ENCODE assay signal across 23 cellular contexts in genomic region chr2:235847576-235847975, GRCh38.
"Had no signal": no experiment of that assay in that cellular context is flagged by ENCODE, and none has a peak within 500 bp of the region (broad histone marks: within the 10 kb centered on the region; RNA-seq: fewer than 3 reads in every experiment).

No MANE protein-coding gene starts in this region.

- H3K27ac Mint-ChIP-seq: activated CD8-positive, alpha-beta T cell treated with anti-CD3 and anti-CD28 coated beads for 36 hours; activated naive CD4-positive, alpha-beta T cell treated with anti-CD3 and anti-CD28 coated beads, Interleukin-2, amount 50 U/mL, for 24 hours; activated naive CD8-positive, alpha-beta T cell treated with anti-CD3 and anti-CD28 coated beads for 36 hours; activated naive CD8-positive, alpha-beta T cell treated with anti-CD3 and anti-CD28 coated beads, Interleukin-2, amount 50 U/mL, for 24 hours; activated T-helper 17 cell treated with anti-CD3 and anti-CD28 coated beads, Interleukin-2, amount 50 U/mL, for 72 hours had no signal

- H3K36me3 Mint-ChIP-seq: activated naive CD4-positive, alpha-beta T cell treated with anti-CD3 and anti-CD28 coated beads, Interleukin-2, amount 50 U/mL, for 24 hours; activated naive CD8-positive, alpha-beta T cell treated with anti-CD3 and anti-CD28 coated beads for 36 hours had no signal

- H3K4me1 Mint-ChIP-seq: activated naive CD4-positive, alpha-beta T cell treated with anti-CD3 and anti-CD28 coated beads, Interleukin-2, amount 50 U/mL, for 24 hours; activated naive CD8-positive, alpha-beta T cell treated with anti-CD3 and anti-CD28 coated beads for 36 hours; activated naive CD8-positive, alpha-beta T cell treated with anti-CD3 and anti-CD28 coated beads, Interleukin-2, amount 50 U/mL, for 24 hours; activated T-helper 17 cell treated with anti-CD3 and anti-CD28 coated beads, Interleukin-2, amount 50 U/mL, for 72 hours had no signal

- DNase-seq: activated CD4-positive, alpha-beta T cell treated with anti-CD3 and anti-CD28 coated beads for 1 hour; activated CD4-positive, alpha-beta T cell treated with anti-CD3 and anti-CD28 coated beads for 4 hours; activated CD4-positive, alpha-beta T cell treated with anti-CD3 and anti-CD28 coated beads, Interleukin-2, amount 50 U/mL, for 1 hour; activated CD4-positive, alpha-beta T cell treated with anti-CD3 and anti-CD28 coated beads, Interleukin-2, amount 50 U/mL, for 48 hours; activated CD8-positive, alpha-beta memory T cell treated with anti-CD3 and anti-CD28 coated beads for 24 hours; activated CD8-positive, alpha-beta T cell treated with anti-CD3 and anti-CD28 coated beads for 36 hours; activated gamma-delta T cell; activated naive CD4-positive, alpha-beta T cell treated with Interleukin-2 at 50 U/mL for 16 hours; activated naive CD8-positive, alpha-beta T cell treated with anti-CD3 and anti-CD28 coated beads for 36 hours; activated naive CD8-positive, alpha-beta T cell treated with anti-CD3 and anti-CD28 coated beads, Interleukin-2, amount 50 U/mL, for 24 hours; activated T-cell treated with anti-CD3 and anti-CD28 coated beads, Interleukin-2, amount 50 U/mL, for 4 hours; adrenal gland; amygdala; aorta; body of pancreas; cerebellar nuclear complex; colonic mucosa; effector CD8-positive, alpha-beta T cell; foreskin fibroblast; head of caudate nucleus; T-helper 2 cell had no signal

- H3K27me3 Mint-ChIP-seq: activated CD8-positive, alpha-beta T cell treated with anti-CD3 and anti-CD28 coated beads for 36 hours; activated naive CD8-positive, alpha-beta T cell treated with anti-CD3 and anti-CD28 coated beads, Interleukin-2, amount 50 U/mL, for 24 hours; activated T-helper 17 cell treated with anti-CD3 and anti-CD28 coated beads, Interleukin-2, amount 50 U/mL, for 72 hours had no signal

- H3K9me3 Mint-ChIP-seq: activated CD8-positive, alpha-beta T cell treated with anti-CD3 and anti-CD28 coated beads for 36 hours; activated naive CD4-positive, alpha-beta T cell treated with anti-CD3 and anti-CD28 coated beads, Interleukin-2, amount 50 U/mL, for 24 hours; activated naive CD8-positive, alpha-beta T cell treated with anti-CD3 and anti-CD28 coated beads for 36 hours; activated naive CD8-positive, alpha-beta T cell treated with anti-CD3 and anti-CD28 coated beads, Interleukin-2, amount 50 U/mL, for 24 hours; activated T-cell treated with anti-CD3 and anti-CD28 coated beads, Interleukin-2, amount 50 U/mL, for 4 hours; activated T-helper 17 cell treated with anti-CD3 and anti-CD28 coated beads, Interleukin-2, amount 50 U/mL, for 72 hours had no signal

- H3K4me3 Mint-ChIP-seq: activated CD8-positive, alpha-beta T cell treated with anti-CD3 and anti-CD28 coated beads for 36 hours; activated naive CD4-positive, alpha-beta T cell treated with anti-CD3 and anti-CD28 coated beads, Interleukin-2, amount 50 U/mL, for 24 hours; activated naive CD8-positive, alpha-beta T cell treated with anti-CD3 and anti-CD28 coated beads for 36 hours; activated naive CD8-positive, alpha-beta T cell treated with anti-CD3 and anti-CD28 coated beads, Interleukin-2, amount 50 U/mL, for 24 hours; activated T-cell treated with anti-CD3 and anti-CD28 coated beads, Interleukin-2, amount 50 U/mL, for 4 hours; activated T-helper 17 cell treated with anti-CD3 and anti-CD28 coated beads, Interleukin-2, amount 50 U/mL, for 72 hours had no signal
